ENCODE assay signal across 1 cellular context in genomic region chr15:63504247-63504978, GRCh38.
TF ChIP-seq lines count a peak whose summit lies in the region.

TSS of gene USP3 (plus strand) at chr15:63504593. CDS start at chr15:63504740, 147 bp downstream.

TF ChIP-seq in HEK293, 187 proteins besides CTCF, POLR2A, EP300 and RAD21 (continued from another document and continues in another):
- TF ChIP-seq TSHZ1 (tag by site-specific recombination; IDR thresholded peaks at IDR 0.05; ENCODE audit: borderline replicate concordance) (0 out of 2 replicates have a peak, but pooled peaks have one; percentile 39), ZNF138 (tag by site-specific recombination; IDR thresholded peaks at IDR 0.05; ENCODE audit: borderline replicate concordance) (no peak), ZNF692 (tag by site-specific recombination; IDR thresholded peaks at IDR 0.05) (peak; percentile 58), EGR2 (tag by site-specific recombination; IDR thresholded peaks at IDR 0.05; ENCODE audit: low read depth) (no peak), ZNF302 (tag by site-specific recombination; IDR thresholded peaks at IDR 0.05; ENCODE audit: low read depth) (no peak), ZNF580 (tag by site-specific recombination; IDR thresholded peaks at IDR 0.05) (0 out of 2 replicates have a peak, but pooled peaks have one; percentile 10), KLF17 (tag by site-specific recombination; IDR thresholded peaks at IDR 0.05) (peak; percentile 75), GFI1B (tag by site-specific recombination; IDR thresholded peaks at IDR 0.05) (0 out of 2 replicates have a peak, but pooled peaks have one; percentile 25), PRDM4 (tag by site-specific recombination; IDR thresholded peaks at IDR 0.05) (peak; percentile 40; the same call in 1 of the 2 replicates), ZNF175 (tag by site-specific recombination; IDR thresholded peaks at IDR 0.05) (no peak), PATZ1 (tag by site-specific recombination; IDR thresholded peaks at IDR 0.05) (peak; percentile 57; the same call in 1 of the 2 replicates), ZNF596 (tag by site-specific recombination; IDR thresholded peaks at IDR 0.05) (peak; percentile 32; the same call in 1 of the 2 replicates), KLF9 (tag by site-specific recombination; IDR thresholded peaks at IDR 0.05; ENCODE audit: low read depth) (0 out of 2 replicates have a peak, but pooled peaks have one; percentile 43), ZNF248 (tag by site-specific recombination; IDR thresholded peaks at IDR 0.05) (no peak), IKZF3 (tag by site-specific recombination; IDR thresholded peaks at IDR 0.05) (peak; percentile 71; the same call in 1 of the 2 replicates), ZNF280D (tag by site-specific recombination; IDR thresholded peaks at IDR 0.05) (peak; percentile 74; the same call in 1 of the 2 replicates), ZBTB44 (tag by site-specific recombination; IDR thresholded peaks at IDR 0.05) (peak; percentile 75), ZNF24 (tag by site-specific recombination; IDR thresholded peaks at IDR 0.05) (0 out of 2 replicates have a peak, but pooled peaks have one; percentile 46), ZNF561 (tag by site-specific recombination; IDR thresholded peaks at IDR 0.05; ENCODE audit: borderline replicate concordance) (peak; percentile 62; the same call in 1 of the 2 replicates), ZNF629 (tag by site-specific recombination; IDR thresholded peaks at IDR 0.05) (peak; percentile 79), KLF10 (tag by site-specific recombination; IDR thresholded peaks at IDR 0.05) (peak; percentile 89), ZBTB17 (tag by site-specific recombination; IDR thresholded peaks at IDR 0.05) (peak; percentile 31; the same call in 1 of the 2 replicates), OSR2 (tag by site-specific recombination; IDR thresholded peaks at IDR 0.05) (peak; percentile 44), SP3 (tag by site-specific recombination; IDR thresholded peaks at IDR 0.05) (peak; percentile 73), PBX3 (CRISPR knock-in tag; IDR thresholded peaks at IDR 0.05) (0 out of 2 replicates have a peak, but pooled peaks have one; percentile 26), ZNF639 (tag by site-specific recombination; IDR thresholded peaks at IDR 0.05) (0 out of 2 replicates have a peak, but pooled peaks have one; percentile 18), ZNF2 (tag by site-specific recombination; IDR thresholded peaks at IDR 0.05) (peak; percentile 60), INSM2 (tag by site-specific recombination; IDR thresholded peaks at IDR 0.05) (peak; percentile 57), SP2 (tag by site-specific recombination; IDR thresholded peaks at IDR 0.05) (peak; percentile 59), ZNF335 (tag by site-specific recombination; conservative IDR thresholded peaks at IDR 0.05) (no peak), ZBTB21 (tag by site-specific recombination; IDR thresholded peaks at IDR 0.05) (peak; percentile 50; the same call in 1 of the 2 replicates)
